Comparison of ENCODE assay signal across 13 cellular contexts in the genomic region with DNA sequence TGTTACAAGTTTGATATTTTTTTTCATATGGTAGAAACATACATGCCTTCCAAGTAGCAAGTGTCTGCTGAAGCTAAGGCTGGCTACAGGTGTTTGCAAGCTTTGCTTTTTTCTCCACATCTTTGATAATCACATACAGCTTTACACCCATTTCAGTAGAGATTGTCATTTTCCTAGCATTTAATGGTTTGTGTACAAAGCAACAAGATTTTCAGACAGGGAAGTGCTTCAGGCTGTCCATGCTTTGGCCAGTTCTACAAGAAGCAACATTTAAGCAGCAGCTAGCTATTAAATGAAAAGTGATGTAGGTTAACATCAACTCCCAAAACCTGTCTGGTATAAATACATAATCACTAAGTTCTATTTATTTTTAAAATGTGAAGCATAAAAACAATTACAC. TPM values are rescaled to one million over a fixed set of nuclear protein-coding genes. Genes with fewer than 3 reads are reported as not detected.
A peak's percentile ranks its signal among the peaks of the same experiment; 100 is the strongest.
DNase-seq lines count a peak whose midpoint lies in the region; ATAC-seq and TF ChIP-seq lines count a peak whose summit lies in the region.
"Had no signal": no experiment of that assay in that cellular context is flagged by ENCODE, and none has a peak within 500 bp of the region (broad histone marks: within the 10 kb centered on the region; RNA-seq: fewer than 3 reads in every experiment).

No MANE protein-coding gene starts in this region.

- no peak overlapping the region for H3K27ac ChIP-seq in naive thymus-derived CD4-positive, alpha-beta T cell (ENCODE audit: low read depth, low read length)
- no peak overlapping the region for H3K27ac ChIP-seq in left lung
- H3K27ac ChIP-seq: 22Rv1 had no signal

- H3K4me3 ChIP-seq in GM12865 (ENCODE audit: low read depth, low read length) (peak overlapping the region; percentile 66), neuron (ENCODE audit: low read length) (peak overlapping the region; percentile 88), left lung (no peak overlapping the region)
- no peak overlapping the region for H3K4me3 ChIP-seq in naive thymus-derived CD4-positive, alpha-beta T cell (ENCODE audit: low read length)

- TF ChIP-seq CTCF in GM12865 (IDR thresholded peaks at IDR 0.05; ENCODE audit: insufficient read depth, low read depth, low read length, missing control alignments) (no peak), WTC11 (IDR thresholded peaks at IDR 0.05) (no peak), osteocyte (IDR thresholded peaks at IDR 0.05) (no peak), left lung (IDR thresholded peaks at IDR 0.05) (no peak)

- peak overlapping the region; percentile 79 for H3K4me3 Mint-ChIP-seq in WTC11
- H3K4me3 Mint-ChIP-seq in naive thymus-derived CD4-positive, alpha-beta T cell, result no peak overlapping the region
- H3K4me3 Mint-ChIP-seq in osteocyte (ENCODE audit: unreplicated experiment), result no peak overlapping the region
- H3K4me3 Mint-ChIP-seq: T-helper 17 cell had no signal

- H3K27me3 ChIP-seq in neuron (ENCODE audit: insufficient read depth, low read length) (no peaks in the 10 kb centered on the region), left lung (no peaks in the 10 kb centered on the region)
- H3K27me3 ChIP-seq in naive thymus-derived CD4-positive, alpha-beta T cell (ENCODE audit: control insufficient read depth in 2 of 2, insufficient read depth in 2 of 2, low read length in 2 of 2), result no peaks in the 10 kb centered on the region
- H3K27me3 ChIP-seq: Peyer's patch had no signal

- H3K9me3 ChIP-seq in neuron (ENCODE audit: low read length) (no peaks in the 10 kb centered on the region), left lung (no peaks in the 10 kb centered on the region)
- no peaks in the 10 kb centered on the region for H3K9me3 ChIP-seq in naive thymus-derived CD4-positive, alpha-beta T cell (ENCODE audit: control insufficient read depth in 2 of 3, low read length in 3 of 3)
- H3K9me3 ChIP-seq: Peyer's patch had no signal

- no peaks in the 10 kb centered on the region for H3K9me3 Mint-ChIP-seq in WTC11
- no peaks in the 10 kb centered on the region for H3K9me3 Mint-ChIP-seq in naive thymus-derived CD4-positive, alpha-beta T cell
- H3K9me3 Mint-ChIP-seq in osteocyte (ENCODE audit: unreplicated experiment), result no peaks in the 10 kb centered on the region

- ATAC-seq in WTC11, result no peak
- ATAC-seq in naive thymus-derived CD4-positive, alpha-beta T cell, result no peak
- no peak for ATAC-seq in left lung
- ATAC-seq: T-helper 17 cell had no signal

- H3K36me3 Mint-ChIP-seq in WTC11 (no peaks in the 10 kb centered on the region), osteocyte (ENCODE audit: unreplicated experiment) (no peaks in the 10 kb centered on the region)
- H3K36me3 Mint-ChIP-seq in naive thymus-derived CD4-positive, alpha-beta T cell, result no peaks in the 10 kb centered on the region

- peak; percentile 20 for DNase-seq in DMS53 (lab: John Stamatoyannopoulos, UW)
- no peak for DNase-seq in DMS53 treated with DMSO at 0.1 percent for 48 hours (lab: John Stamatoyannopoulos, UW; ENCODE audit: unreplicated experiment)
- no peak for DNase-seq in GM12865 (ENCODE audit: low read depth)
- DNase-seq in WTC11 (ENCODE audit: low spot score), result no peak
- no peak for DNase-seq in naive thymus-derived CD4-positive, alpha-beta T cell
- no peak for DNase-seq in osteocyte (ENCODE audit: extremely low spot score, unreplicated experiment)
- DNase-seq in left lung, result no peak
- DNase-seq: activated CD4-positive, alpha-beta T cell treated with anti-CD3 and anti-CD28 coated beads, Interleukin-2, amount 50 U/mL, for 1 hour; COR-L47; Peyer's patch; T-helper 17 cell had no signal

- no peak overlapping the region for H2AFZ ChIP-seq in neuron (ENCODE audit: low read depth, low read length)

- H3K4me1 ChIP-seq in neuron (ENCODE audit: insufficient read depth, low read length) (peaks cover 32% of the 10 kb centered on the region), left lung (peaks cover 0 to 8% of the 10 kb centered on the region in 2 donors)
- peaks cover 0 to 4% of the 10 kb centered on the region in 2 donors for H3K4me1 ChIP-seq in naive thymus-derived CD4-positive, alpha-beta T cell (ENCODE audit: control insufficient read depth in 2 of 2, insufficient read depth in 2 of 2, low read length in 2 of 2)
- H3K4me1 ChIP-seq: Peyer's patch had no signal

- POLR2A ChIA-PET in WTC11 (lab: Charles Lee), result no interaction called here
- POLR2A ChIA-PET in naive thymus-derived CD4-positive, alpha-beta T cell (lab: Charles Lee), result no interaction called here

- CTCF ChIA-PET in WTC11 (lab: Charles Lee), result interaction anchor here (1.1 to 3.6 kb wide), 3 partner anchors 92 to 141 kb away, joined by 3 to 19 read pairs (median 3); no protein-coding TSS in a partner anchor
- CTCF ChIA-PET in naive thymus-derived CD4-positive, alpha-beta T cell (lab: Charles Lee), result no interaction called here

- H3K36me3 ChIP-seq in neuron (ENCODE audit: insufficient read depth, low read length) (no peaks in the 10 kb centered on the region), left lung (no peaks in the 10 kb centered on the region)
- H3K36me3 ChIP-seq in naive thymus-derived CD4-positive, alpha-beta T cell (ENCODE audit: control insufficient read depth in 2 of 3, insufficient read depth in 3 of 3, low read length in 3 of 3), result no peaks in the 10 kb centered on the region
- H3K36me3 ChIP-seq: Peyer's patch had no signal

- no peak overlapping the region for H3K27ac Mint-ChIP-seq in WTC11
- no peak overlapping the region for H3K27ac Mint-ChIP-seq in naive thymus-derived CD4-positive, alpha-beta T cell
- H3K27ac Mint-ChIP-seq in osteocyte (ENCODE audit: unreplicated experiment), result no peak overlapping the region
- H3K27ac Mint-ChIP-seq: T-helper 17 cell had no signal

- intact Hi-C loops in naive thymus-derived CD4-positive, alpha-beta T cell (cut with micrococcal nuclease), result no loop called here
- intact Hi-C loops in left lung (cut with DNase I), result no loop called here

- H3K27me3 Mint-ChIP-seq in WTC11 (ENCODE audit: low read depth), result no peaks in the 10 kb centered on the region
- H3K27me3 Mint-ChIP-seq in naive thymus-derived CD4-positive, alpha-beta T cell, result peaks cover 0 to 7% (median 3%) of the 10 kb centered on the region in 5 donors
- H3K27me3 Mint-ChIP-seq in osteocyte (ENCODE audit: unreplicated experiment), result no peaks in the 10 kb centered on the region
- H3K27me3 Mint-ChIP-seq: T-helper 17 cell had no signal

- H3K4me1 Mint-ChIP-seq in WTC11 (peaks cover 61% of the 10 kb centered on the region), osteocyte (ENCODE audit: unreplicated experiment) (peaks cover 29% of the 10 kb centered on the region)
- peaks cover 0 to 12% (median 9%) of the 10 kb centered on the region in 7 donors for H3K4me1 Mint-ChIP-seq in naive thymus-derived CD4-positive, alpha-beta T cell

TF ChIP-seq in WTC11, 78 proteins besides CTCF, POLR2A, EP300 and RAD21 (continues in another document):
- TF ChIP-seq ZBTB21 (CRISPR knock-in tag; IDR thresholded peaks at IDR 0.05; ENCODE audit: borderline replicate concordance) (no peak), ZNF317 (CRISPR knock-in tag; IDR thresholded peaks at IDR 0.05; ENCODE audit: borderline replicate concordance, low read depth) (no peak), ZNF121 (CRISPR knock-in tag; IDR thresholded peaks at IDR 0.05) (no peak), IRF2 (CRISPR knock-in tag; IDR thresholded peaks at IDR 0.05; ENCODE audit: borderline replicate concordance, low read depth) (no peak), TP53 (CRISPR knock-in tag; IDR thresholded peaks at IDR 0.05) (no peak), TEAD4 (CRISPR knock-in tag; IDR thresholded peaks at IDR 0.05) (no peak), ETV6 (CRISPR knock-in tag; IDR thresholded peaks at IDR 0.05) (no peak)
- TF ChIP-seq, protein P1, sequence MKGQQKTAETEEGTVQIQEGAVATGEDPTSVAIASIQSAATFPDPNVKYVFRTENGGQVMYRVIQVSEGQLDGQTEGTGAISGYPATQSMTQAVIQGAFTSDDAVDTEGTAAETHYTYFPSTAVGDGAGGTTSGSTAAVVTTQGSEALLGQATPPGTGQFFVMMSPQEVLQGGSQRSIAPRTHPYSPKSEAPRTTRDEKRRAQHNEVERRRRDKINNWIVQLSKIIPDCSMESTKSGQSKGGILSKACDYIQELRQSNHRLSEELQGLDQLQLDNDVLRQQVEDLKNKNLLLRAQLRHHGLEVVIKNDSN (CRISPR knock-in tag; IDR thresholded peaks at IDR 0.05), result no peak
- TF ChIP-seq, protein P2, sequence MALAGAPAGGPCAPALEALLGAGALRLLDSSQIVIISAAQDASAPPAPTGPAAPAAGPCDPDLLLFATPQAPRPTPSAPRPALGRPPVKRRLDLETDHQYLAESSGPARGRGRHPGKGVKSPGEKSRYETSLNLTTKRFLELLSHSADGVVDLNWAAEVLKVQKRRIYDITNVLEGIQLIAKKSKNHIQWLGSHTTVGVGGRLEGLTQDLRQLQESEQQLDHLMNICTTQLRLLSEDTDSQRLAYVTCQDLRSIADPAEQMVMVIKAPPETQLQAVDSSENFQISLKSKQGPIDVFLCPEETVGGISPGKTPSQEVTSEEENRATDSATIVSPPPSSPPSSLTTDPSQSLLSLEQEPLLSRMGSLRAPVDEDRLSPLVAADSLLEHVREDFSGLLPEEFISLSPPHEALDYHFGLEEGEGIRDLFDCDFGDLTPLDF (CRISPR knock-in tag; IDR thresholded peaks at IDR 0.05), result no peak
- TF ChIP-seq, protein P3, sequence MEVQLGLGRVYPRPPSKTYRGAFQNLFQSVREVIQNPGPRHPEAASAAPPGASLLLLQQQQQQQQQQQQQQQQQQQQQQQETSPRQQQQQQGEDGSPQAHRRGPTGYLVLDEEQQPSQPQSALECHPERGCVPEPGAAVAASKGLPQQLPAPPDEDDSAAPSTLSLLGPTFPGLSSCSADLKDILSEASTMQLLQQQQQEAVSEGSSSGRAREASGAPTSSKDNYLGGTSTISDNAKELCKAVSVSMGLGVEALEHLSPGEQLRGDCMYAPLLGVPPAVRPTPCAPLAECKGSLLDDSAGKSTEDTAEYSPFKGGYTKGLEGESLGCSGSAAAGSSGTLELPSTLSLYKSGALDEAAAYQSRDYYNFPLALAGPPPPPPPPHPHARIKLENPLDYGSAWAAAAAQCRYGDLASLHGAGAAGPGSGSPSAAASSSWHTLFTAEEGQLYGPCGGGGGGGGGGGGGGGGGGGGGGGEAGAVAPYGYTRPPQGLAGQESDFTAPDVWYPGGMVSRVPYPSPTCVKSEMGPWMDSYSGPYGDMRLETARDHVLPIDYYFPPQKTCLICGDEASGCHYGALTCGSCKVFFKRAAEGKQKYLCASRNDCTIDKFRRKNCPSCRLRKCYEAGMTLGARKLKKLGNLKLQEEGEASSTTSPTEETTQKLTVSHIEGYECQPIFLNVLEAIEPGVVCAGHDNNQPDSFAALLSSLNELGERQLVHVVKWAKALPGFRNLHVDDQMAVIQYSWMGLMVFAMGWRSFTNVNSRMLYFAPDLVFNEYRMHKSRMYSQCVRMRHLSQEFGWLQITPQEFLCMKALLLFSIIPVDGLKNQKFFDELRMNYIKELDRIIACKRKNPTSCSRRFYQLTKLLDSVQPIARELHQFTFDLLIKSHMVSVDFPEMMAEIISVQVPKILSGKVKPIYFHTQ (CRISPR knock-in tag; IDR thresholded peaks at IDR 0.05), result no peak

RNA-seq across cellular contexts. Expression of a gene that starts 2.3 kb away (rescaled TPM):
- total RNA-seq in WTC11 (2021) (14.6 to 18.8 TPM (median 18.0 TPM) in 3 replicates), osteocyte (0.81 and 1.5 TPM in 2 replicates), left lung (10 to 100 TPM in 1 of 2 donors, 1 to 10 TPM in 1; 9.7 to 13.2 TPM)
- total RNA-seq in naive thymus-derived CD4-positive, alpha-beta T cell, result 10 to 100 TPM in 1 of 5 experiments, 1 to 10 TPM in 2, under 1 TPM in 2; 0.08 to 32.1 (median 1.5) TPM
- under 1 TPM; 0.10 to 0.28 TPM for polyA plus RNA-seq in naive thymus-derived CD4-positive, alpha-beta T cell

Comparison
In these comparisons a context has a peak if more than half of its experiments do, and no peak if none do; other contexts are left out.
1. H3K4me3 ChIP-seq: peak in GM12865 (single experiment) and neuron (single experiment); none in naive thymus-derived CD4-positive, alpha-beta T cell (single experiment) and left lung (0 of 2).